ENCODE assay signal across 8 cellular contexts in the genomic region with DNA sequence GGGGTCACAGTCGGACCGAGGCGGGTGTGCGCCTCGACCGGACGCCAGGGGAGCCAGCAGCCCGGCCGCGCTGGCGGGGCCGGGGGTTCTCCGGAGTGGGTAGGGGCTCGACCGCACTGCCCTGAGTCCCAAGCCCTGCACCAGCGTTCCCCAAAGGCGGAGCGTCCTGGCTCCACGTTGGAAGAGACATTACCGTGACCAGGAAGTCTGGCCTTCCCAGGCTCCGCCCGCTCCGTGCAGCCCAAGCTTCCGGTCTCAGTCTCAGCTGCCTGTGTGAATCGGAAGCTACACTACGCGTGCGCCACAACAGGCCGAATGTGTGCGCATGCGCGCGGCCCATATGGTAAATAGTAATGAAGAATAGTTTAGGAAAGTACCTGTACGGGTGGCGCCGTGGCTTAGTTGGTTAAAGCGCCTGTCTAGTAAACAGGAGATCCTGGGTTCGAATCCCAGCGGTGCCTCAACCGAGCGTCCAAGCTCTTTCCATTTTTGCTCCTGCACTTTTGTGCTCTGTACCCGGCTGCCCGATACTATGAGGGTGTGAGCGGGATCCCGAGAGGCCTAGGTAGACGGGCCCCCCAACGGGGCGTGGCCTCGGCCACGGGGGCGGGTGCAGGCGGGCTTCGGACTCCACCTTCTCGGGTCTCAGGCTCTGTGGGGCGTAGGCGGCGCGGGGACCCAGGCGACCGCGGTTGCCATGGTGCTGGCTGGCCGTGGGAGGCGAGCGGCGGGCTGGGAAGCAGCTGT. TPM values are rescaled to one million over a fixed set of nuclear protein-coding genes. Genes with fewer than 3 reads are reported as not detected.
A peak's percentile ranks its signal among the peaks of the same experiment; 100 is the strongest.
DNase-seq lines count a peak whose midpoint lies in the region; ATAC-seq lines count a peak whose summit lies in the region.

No MANE protein-coding gene starts in this region.

- peak overlapping the region; percentile 93 for H3K9ac ChIP-seq in muscle layer of colon (ENCODE audit: low read length)

- peak overlapping the region; percentile 94 to 99 (median 96) for H3K4me3 Mint-ChIP-seq in IgD-negative memory B cell
- peak overlapping the region; percentile 94 for H3K4me3 Mint-ChIP-seq in activated T-cell treated with anti-CD3 and anti-CD28 coated beads, Interleukin-2, amount 50 U/mL, for 24 hours

- no peaks in the 10 kb centered on the region for H3K9me3 ChIP-seq in muscle layer of colon (ENCODE audit: low read length)

- H3K27ac Mint-ChIP-seq in IgD-negative memory B cell = peak overlapping the region; percentile 99 to 100 (median 100)
- H3K27ac Mint-ChIP-seq in activated T-cell treated with anti-CD3 and anti-CD28 coated beads, Interleukin-2, amount 50 U/mL, for 24 hours = peak overlapping the region; percentile 97

- peaks cover 26 to 30% (median 29%) of the 10 kb centered on the region in 3 donors for H3K4me1 Mint-ChIP-seq in IgD-negative memory B cell
- H3K4me1 Mint-ChIP-seq in activated T-cell treated with anti-CD3 and anti-CD28 coated beads, Interleukin-2, amount 50 U/mL, for 24 hours (ENCODE audit: low read depth) = peaks cover 51% of the 10 kb centered on the region

- peaks cover 1% of the 10 kb centered on the region for H3K27me3 Mint-ChIP-seq in IgD-negative memory B cell
- peaks cover 2% of the 10 kb centered on the region for H3K27me3 Mint-ChIP-seq in activated T-cell treated with anti-CD3 and anti-CD28 coated beads, Interleukin-2, amount 50 U/mL, for 24 hours

- peaks cover 0 to 4% (median 0%) of the 10 kb centered on the region in 3 donors for H3K9me3 Mint-ChIP-seq in IgD-negative memory B cell
- no peaks in the 10 kb centered on the region for H3K9me3 Mint-ChIP-seq in activated T-cell treated with anti-CD3 and anti-CD28 coated beads, Interleukin-2, amount 50 U/mL, for 24 hours

- ATAC-seq in GM21529 (IDR thresholded peaks at IDR 0.05; ENCODE audit: unreplicated experiment) (peak; percentile 82), esophagus mucosa (peak; percentile 95)

- H3K36me3 ChIP-seq in muscle layer of colon (ENCODE audit: insufficient read depth, low read length) = no peaks in the 10 kb centered on the region

- H3K4me1 ChIP-seq in muscle layer of colon (ENCODE audit: insufficient read depth, low read length) = peaks cover 17% of the 10 kb centered on the region

- peak overlapping the region; percentile 97 for H3K27ac ChIP-seq in muscle layer of colon (ENCODE audit: low read depth, low read length)

- no peaks in the 10 kb centered on the region for H3K27me3 ChIP-seq in muscle layer of colon (ENCODE audit: control insufficient read depth in 1 of 2, insufficient read depth in 2 of 2, low read length in 2 of 2)

- peak; percentile 100 for DNase-seq in DMS153 treated with DMSO at 0.1 percent for 48 hours (lab: John Stamatoyannopoulos, UW; ENCODE audit: unreplicated experiment)
- peak; percentile 100 for DNase-seq in OCI-M2 (lab: John Stamatoyannopoulos, UW; ENCODE audit: unreplicated experiment)
- peak; percentile 99 for DNase-seq in activated T-cell treated with anti-CD3 and anti-CD28 coated beads, Interleukin-2, amount 50 U/mL, for 24 hours
- DNase-seq in stimulated activated CD8-positive, alpha-beta memory T cell treated with anti-CD3 and anti-CD28 coated beads, Interleukin-7, amount 100 ng/mL, for 24 hours (ENCODE audit: low read depth) = peak; percentile 92

- no peaks in the 10 kb centered on the region for H3K36me3 Mint-ChIP-seq in IgD-negative memory B cell
- peaks cover 14% of the 10 kb centered on the region for H3K36me3 Mint-ChIP-seq in activated T-cell treated with anti-CD3 and anti-CD28 coated beads, Interleukin-2, amount 50 U/mL, for 24 hours (ENCODE audit: low read depth)

- peak overlapping the region; percentile 79 to 92 for H3K4me3 ChIP-seq in muscle layer of colon (ENCODE audit: low read depth in 1 of 2, low read length in 2 of 2)

RNA-seq across cellular contexts. Expression of gene LRP3, which starts 17.3 kb away (rescaled TPM):
- not detected for polyA plus RNA-seq in IgD-negative memory B cell
- 3.9 TPM for total RNA-seq in esophagus mucosa

RNA-seq across cellular contexts. Expression of gene WDR88, which starts 44.9 kb away (rescaled TPM):
- 0.13 TPM for polyA plus RNA-seq in IgD-negative memory B cell
- not detected for total RNA-seq in esophagus mucosa

RNA-seq across cellular contexts. Expression of gene SLC7A10, which starts 48.8 kb away (rescaled TPM):
- not detected for polyA plus RNA-seq in IgD-negative memory B cell
- total RNA-seq in esophagus mucosa = not detected

Comparison
In these comparisons a context has a peak if more than half of its experiments do, and no peak if none do; other contexts are left out.
1. Peak in every context shown above with its lines: DNase-seq, ATAC-seq, H3K4me3 ChIP-seq and H3K27ac ChIP-seq.